ENCODE assay signal across 9 cellular contexts in genomic region chr10:88583584-88583957, GRCh38. TPM values are rescaled to one million over a fixed set of nuclear protein-coding genes. Genes with fewer than 3 reads are reported as not detected.
DNase-seq lines count a peak whose midpoint lies in the region; ATAC-seq and TF ChIP-seq lines count a peak whose summit lies in the region.
"Had no signal": no experiment of that assay in that cellular context is flagged by ENCODE, and none has a peak within 500 bp of the region (broad histone marks: within the 10 kb centered on the region; RNA-seq: fewer than 3 reads in every experiment).

No MANE protein-coding gene starts in this region.

- H3K4me3 Mint-ChIP-seq in activated T-cell treated with anti-CD3 and anti-CD28 coated beads, Interleukin-2, amount 50 U/mL, for 72 hours, result peak overlapping the region; percentile 92 to 96
- H3K4me3 Mint-ChIP-seq in memory B cell, result peak overlapping the region; percentile 90

- in situ Hi-C loops in brain microvascular endothelial cell (cut with HindIII; ENCODE audit: low pct_ligation_motif_present, low sequenced_read_pairs), result no loop called here
- in situ Hi-C loops in GM13976 (cut with MboI; ENCODE audit: low sequenced_read_pairs, unreplicated experiment), result no loop called here

- H3K36me3 Mint-ChIP-seq in activated T-cell treated with anti-CD3 and anti-CD28 coated beads, Interleukin-2, amount 50 U/mL, for 72 hours (ENCODE audit: insufficient read depth in 2 of 2), result no peaks in the 10 kb centered on the region
- H3K36me3 Mint-ChIP-seq in memory B cell, result peaks cover 4% of the 10 kb centered on the region

- ATAC-seq in activated T-cell treated with anti-CD3 and anti-CD28 coated beads, Interleukin-2, amount 50 U/mL, for 72 hours (replicated peaks in 1 of 2), result no peak
- ATAC-seq in memory B cell (ENCODE audit: low read depth), result no peak

- H3K27me3 ChIP-seq in brain microvascular endothelial cell (replicated peaks) (no peaks in the 10 kb centered on the region), tibial nerve (no peaks in the 10 kb centered on the region)

- peak overlapping the region; percentile 70 for H3K4me3 ChIP-seq in brain microvascular endothelial cell (ENCODE audit: low read depth, low read length)
- H3K4me3 ChIP-seq in tibial nerve, result peak overlapping the region; percentile 72 to 86 (median 73)
- H3K4me3 ChIP-seq: SK-N-MC had no signal

- TF ChIP-seq EP300 in tibial nerve (IDR thresholded peaks at IDR 0.05), result no peak

- DNase-seq in activated T-cell treated with anti-CD3 and anti-CD28 coated beads, Interleukin-2, amount 50 U/mL, for 72 hours, result no peak
- DNase-seq in activated T-cell treated with anti-CD3 and anti-CD28 coated beads, Interleukin-2, amount 50 U/mL, for 1 hour, result no peak
- DNase-seq in brain microvascular endothelial cell (no peak), memory B cell (ENCODE audit: low spot score in 2 of 2) (no peak), tibial nerve (ENCODE audit: low spot score in 2 of 2) (no peak), head of caudate nucleus (no peak), NCI-H2107 (lab: John Stamatoyannopoulos, UW) (no peak), GM13976 (ENCODE audit: low spot score) (no peak)

- no peaks in the 10 kb centered on the region for H3K9me3 Mint-ChIP-seq in activated T-cell treated with anti-CD3 and anti-CD28 coated beads, Interleukin-2, amount 50 U/mL, for 72 hours
- no peaks in the 10 kb centered on the region for H3K9me3 Mint-ChIP-seq in memory B cell

- TF ChIP-seq CTCF in brain microvascular endothelial cell (IDR thresholded peaks at IDR 0.05; ENCODE audit: low read depth, low read length, missing control alignments) (no peak), tibial nerve (IDR thresholded peaks at IDR 0.05) (no peak), GM13976 (IDR thresholded peaks at IDR 0.05; ENCODE audit: borderline replicate concordance, control extremely low read depth, extremely low read depth, insufficient read depth, missing control alignments) (no peak)

- peaks cover 13% of the 10 kb centered on the region for H3K4me1 Mint-ChIP-seq in activated T-cell treated with anti-CD3 and anti-CD28 coated beads, Interleukin-2, amount 50 U/mL, for 72 hours (ENCODE audit: low read depth)
- H3K4me1 Mint-ChIP-seq in memory B cell, result peaks cover 5% of the 10 kb centered on the region

- no peaks in the 10 kb centered on the region for H3K9me3 ChIP-seq in tibial nerve

- H3K27ac ChIP-seq in brain microvascular endothelial cell (no peak overlapping the region), tibial nerve (peak overlapping the region; percentile 91 to 96 (median 93))
- H3K27ac ChIP-seq: SK-N-MC had no signal

- H3K27ac Mint-ChIP-seq in activated T-cell treated with anti-CD3 and anti-CD28 coated beads, Interleukin-2, amount 50 U/mL, for 72 hours, result peak overlapping the region; percentile 95
- H3K27ac Mint-ChIP-seq in memory B cell, result peak overlapping the region; percentile 94

- WGBS in tibial nerve, 2 donors, result 58 to 62% methylated on average over 7 of the region's 7 CpGs

- H3K36me3 ChIP-seq in brain microvascular endothelial cell (replicated peaks) (no peaks in the 10 kb centered on the region), tibial nerve (no peaks in the 10 kb centered on the region)

- intact Hi-C loops in head of caudate nucleus (cut with DNase I), result no loop called here

- peaks cover 0 to 12% (median 0%) of the 10 kb centered on the region in 4 donors for H3K4me1 ChIP-seq in tibial nerve

- no peak for TF ChIP-seq POLR2A in tibial nerve (IDR thresholded peaks at IDR 0.05)

- H3K27me3 Mint-ChIP-seq in activated T-cell treated with anti-CD3 and anti-CD28 coated beads, Interleukin-2, amount 50 U/mL, for 72 hours (ENCODE audit: low read depth), result peaks cover 13% of the 10 kb centered on the region
- H3K27me3 Mint-ChIP-seq in memory B cell, result no peaks in the 10 kb centered on the region

RNA-seq across cellular contexts. Expression of gene RNLS, which starts 0.5 kb away (rescaled TPM):
- 1 to 10 TPM; 2.6 to 6.2 TPM for total RNA-seq in activated T-cell treated with anti-CD3 and anti-CD28 coated beads, Interleukin-2, amount 50 U/mL, for 72 hours
- 10 to 100 TPM in 3 of 4 donors, 1 to 10 TPM in 1; 7.8 to 37.2 (median 26.2) TPM for total RNA-seq in tibial nerve

RNA-seq across cellular contexts. Expression of gene LIPJ, which starts 3.0 kb away (rescaled TPM):
- not detected for total RNA-seq in activated T-cell treated with anti-CD3 and anti-CD28 coated beads, Interleukin-2, amount 50 U/mL, for 72 hours
- under 1 TPM in 3 of 4 donors, not detected in 1; under 0.01 to 0.87 (median 0.42) TPM for total RNA-seq in tibial nerve
